In the genomic region with DNA sequence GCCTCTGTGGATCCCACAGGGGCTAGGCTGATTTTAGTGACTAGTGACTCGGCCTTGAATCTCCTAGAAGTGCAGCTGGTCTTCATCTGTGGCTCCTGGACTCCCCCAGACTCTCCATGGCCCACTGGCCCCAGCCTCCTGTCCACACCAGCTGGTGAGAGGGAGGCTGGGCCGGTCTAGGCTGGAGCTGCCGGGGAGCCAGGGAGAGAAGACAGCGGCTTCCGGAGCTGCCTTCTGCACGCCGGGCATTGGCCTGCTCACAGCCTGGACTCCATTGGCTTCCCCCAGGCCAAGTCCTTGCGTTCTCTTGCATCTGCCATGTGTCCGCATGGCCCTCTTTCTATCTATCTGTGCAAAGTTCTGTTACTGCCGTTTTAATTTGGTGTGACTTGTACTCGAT, we compare ENCODE assay signal across 19 cellular contexts.
"Had no signal": no experiment of that assay in that cellular context is flagged by ENCODE, and none has a peak within 500 bp of the region (broad histone marks: within the 10 kb centered on the region; RNA-seq: fewer than 3 reads in every experiment).

No MANE protein-coding gene starts in this region.

- ATAC-seq: SK-N-SH treated with all-trans-retinoic acid at 6 μM for 48 hours had no signal

- H3K9ac ChIP-seq: KMS-11 had no signal

- DNase-seq: Kasumi-1, MM.1S, NCI-H1092 treated with DMSO at 0.1 percent for 48 hours, NCI-H1436, NCI-H187, NCI-H2029, NCI-H2081 treated with DMSO at 0.1 percent for 48 hours, NCI-H2171, NCI-H226, NCI-H446, NCI-H510A, NCI-H524 treated with DMSO at 0.1 percent for 48 hours, NCI-H69, NCI-H774, RPMI8226, SHP77 treated with DMSO at 0.1 percent for 48 hours, SJCRH30 had no signal

- H3K27me3 ChIP-seq: SJCRH30 had no signal

- H3K4me1 ChIP-seq: SJCRH30 had no signal

- H3K36me3 ChIP-seq: SJCRH30 had no signal

- H3K4me2 ChIP-seq: KMS-11 had no signal

- H3K9me3 ChIP-seq: SJCRH30 had no signal

- H3K4me3 ChIP-seq: SJCRH30 had no signal

- H3K27ac ChIP-seq: KMS-11, SJCRH30 had no signal
